In genomic region chr5:14199902-14200301, GRCh38 we compare ENCODE assay signal across 15 cellular contexts. TPM values are rescaled to one million over a fixed set of nuclear protein-coding genes. Genes with fewer than 3 reads are reported as not detected.
DNase-seq lines count a peak whose midpoint lies in the region; FAIRE-seq and TF ChIP-seq lines count a peak whose summit lies in the region.
"Had no signal": no experiment of that assay in that cellular context is flagged by ENCODE, and none has a peak within 500 bp of the region (broad histone marks: within the 10 kb centered on the region; RNA-seq: fewer than 3 reads in every experiment).

No MANE protein-coding gene starts in this region.

- TF ChIP-seq CTCF in kidney (IDR thresholded peaks at IDR 0.05; ENCODE audit: borderline replicate concordance, extremely low read depth, insufficient read depth) (no peak), RWPE1 (conservative IDR thresholded peaks at IDR 0.05; ENCODE audit: low read depth) (no peak)

- no peak overlapping the region for H3K27ac ChIP-seq in kidney (ENCODE audit: low read depth in 2 of 2, low read length in 2 of 2)
- H3K27ac ChIP-seq in stomach smooth muscle (ENCODE audit: low read length), result peak overlapping the region; percentile 41
- H3K27ac ChIP-seq in RWPE1, result no peak overlapping the region
- H3K27ac ChIP-seq: epithelial cell of prostate had no signal

- H3K4me1 Mint-ChIP-seq in activated naive CD4-positive, alpha-beta T cell treated with anti-CD3 and anti-CD28 coated beads for 36 hours (ENCODE audit: low read depth), result no peaks in the 10 kb centered on the region

- DNase-seq in NCI-H2107 (lab: John Stamatoyannopoulos, UW) (peak; percentile 42), NCI-H2107 treated with DMSO at 0.1 percent for 48 hours (lab: John Stamatoyannopoulos, UW; ENCODE audit: unreplicated experiment) (no peak), RPMI8226 (peak; percentile 61), kidney (peak; percentile 42), RWPE1 (ENCODE audit: low spot score) (no peak)
- DNase-seq in activated naive CD4-positive, alpha-beta T cell treated with anti-CD3 and anti-CD28 coated beads for 36 hours, result no peak
- DNase-seq in effector CD8-positive, alpha-beta T cell (lab: John Stamatoyannopoulos, UW), result no peak
- DNase-seq: activated CD4-positive, alpha-beta T cell treated with anti-CD3 and anti-CD28 coated beads, Interleukin-2, amount 50 U/mL, for 48 hours; activated naive CD4-positive, alpha-beta T cell; caudate nucleus; small intestine had no signal

- CTCF ChIA-PET in RWPE1 (lab: Yijun Ruan, JAX), result interaction anchor here (0.7 to 1.4 kb wide), 2 partner anchors 10 to 17 kb away, joined by 3 read pairs; no protein-coding TSS in a partner anchor
- CTCF ChIA-PET in activated naive CD4-positive, alpha-beta T cell treated with anti-CD3 and anti-CD28 coated beads for 36 hours (lab: Charles Lee), result no interaction called here

- H3K4me3 ChIP-seq in kidney (ENCODE audit: low read length in 2 of 2) (no peak overlapping the region), stomach smooth muscle (ENCODE audit: low read length in 2 of 2) (peak overlapping the region in 1 of 2 donors; percentile 22)

- intact Hi-C loops in kidney (cut with DNase I), result no loop called here
- intact Hi-C loops in activated naive CD4-positive, alpha-beta T cell treated with anti-CD3 and anti-CD28 coated beads for 36 hours (cut with micrococcal nuclease), result no loop called here

- H3K27me3 Mint-ChIP-seq in activated naive CD4-positive, alpha-beta T cell treated with anti-CD3 and anti-CD28 coated beads for 36 hours (ENCODE audit: low read depth), result peaks cover 19% of the 10 kb centered on the region
- H3K27me3 Mint-ChIP-seq: type B pancreatic cell had no signal

- no peak overlapping the region for H3K9ac ChIP-seq in kidney (ENCODE audit: low read length in 2 of 2)
- no peak overlapping the region for H3K9ac ChIP-seq in stomach smooth muscle (ENCODE audit: low read length in 2 of 2)

- POLR2A ChIA-PET in RWPE1 (lab: Yijun Ruan, JAX; ENCODE audit: low non-redundant PET), result no interaction called here

- H3K9me3 Mint-ChIP-seq in activated naive CD4-positive, alpha-beta T cell treated with anti-CD3 and anti-CD28 coated beads for 36 hours, result no peaks in the 10 kb centered on the region
- H3K9me3 Mint-ChIP-seq: type B pancreatic cell had no signal

- peaks cover 7 to 8% of the 10 kb centered on the region in 2 donors for H3K4me1 ChIP-seq in kidney (ENCODE audit: control insufficient read depth in 1 of 2, insufficient read depth in 1 of 2, low read depth in 1 of 2, low read length in 2 of 2)
- peaks cover 35% of the 10 kb centered on the region for H3K4me1 ChIP-seq in stomach smooth muscle (ENCODE audit: control insufficient read depth, insufficient read depth, low read length)

- no peaks in the 10 kb centered on the region for H3K36me3 ChIP-seq in kidney (ENCODE audit: control insufficient read depth in 1 of 2, insufficient read depth in 2 of 2, low read length in 2 of 2)
- H3K36me3 ChIP-seq in stomach smooth muscle (ENCODE audit: control insufficient read depth in 2 of 2, insufficient read depth in 2 of 2, low read length in 2 of 2), result no peaks in the 10 kb centered on the region

- FAIRE-seq in kidney (lab: Jason Lieb, UNC), result no peak
- FAIRE-seq: A204.1, small intestine had no signal

- H3K27me3 ChIP-seq in stomach smooth muscle (ENCODE audit: control insufficient read depth in 1 of 2, insufficient read depth in 2 of 2, low read length in 2 of 2), result no peaks in the 10 kb centered on the region

- H3K9me3 ChIP-seq in kidney (ENCODE audit: control insufficient read depth in 1 of 2, low read length in 2 of 2), result no peaks in the 10 kb centered on the region
- H3K9me3 ChIP-seq in stomach smooth muscle (ENCODE audit: control insufficient read depth in 2 of 2, low read length in 2 of 2), result no peaks in the 10 kb centered on the region

- no peaks in the 10 kb centered on the region for H3K36me3 Mint-ChIP-seq in activated naive CD4-positive, alpha-beta T cell treated with anti-CD3 and anti-CD28 coated beads for 36 hours (ENCODE audit: low read depth)

- H3K27ac Mint-ChIP-seq in activated naive CD4-positive, alpha-beta T cell treated with anti-CD3 and anti-CD28 coated beads for 36 hours, result no peak overlapping the region
- H3K27ac Mint-ChIP-seq: type B pancreatic cell had no signal

- H3K4me3 Mint-ChIP-seq in activated naive CD4-positive, alpha-beta T cell treated with anti-CD3 and anti-CD28 coated beads for 36 hours, result no peak overlapping the region
- H3K4me3 Mint-ChIP-seq: type B pancreatic cell had no signal

RNA-seq across cellular contexts. Expression of gene TRIO, which starts 56.8 kb away (rescaled TPM):
- total RNA-seq in kidney, result 149 TPM
- 9.5 TPM for polyA plus RNA-seq in kidney (ENCODE audit: insufficient read depth, low read depth, low replicate concordance)
- total RNA-seq in activated naive CD4-positive, alpha-beta T cell treated with anti-CD3 and anti-CD28 coated beads for 36 hours, result 1 to 10 TPM; 3.6 to 4.6 TPM

Comparison
In these comparisons a context has a peak if more than half of its experiments do, and no peak if none do; other contexts are left out.
1. DNase-seq: peak in NCI-H2107 (single experiment), RPMI8226 (single experiment) and kidney (single experiment); none in NCI-H2107 treated with DMSO at 0.1 percent for 48 hours (single experiment), RWPE1 (single experiment), activated naive CD4-positive, alpha-beta T cell treated with anti-CD3 and anti-CD28 coated beads for 36 hours (single experiment) and effector CD8-positive, alpha-beta T cell (single experiment).
2. RNA of gene TRIO, which starts 56.8 kb away (total RNA-seq): 149 TPM in kidney (single experiment); 3.6 to 4.6 TPM in activated naive CD4-positive, alpha-beta T cell treated with anti-CD3 and anti-CD28 coated beads for 36 hours; every median in the first group is over 10 times any median in the second.